ENCODE assay signal across 36 cellular contexts in the genomic region with DNA sequence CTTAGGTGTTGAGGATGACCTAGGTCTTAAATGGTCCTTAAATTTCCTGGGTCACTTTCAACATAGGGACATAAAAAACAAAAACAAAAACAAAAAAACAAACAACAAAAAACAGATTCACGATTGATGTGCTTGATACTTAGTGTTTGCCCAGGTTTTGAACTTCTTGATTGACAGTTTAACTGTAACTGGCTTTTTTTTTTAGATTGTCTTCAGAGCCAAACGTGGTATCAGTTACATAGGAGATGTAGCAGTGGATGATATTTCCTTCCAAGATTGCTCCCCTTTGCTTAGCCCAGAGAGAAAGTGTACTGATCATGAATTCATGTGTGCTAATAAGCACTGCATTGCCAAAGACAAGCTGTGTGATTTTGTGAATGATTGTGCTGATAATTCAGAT.
"Had no signal": no experiment of that assay in that cellular context is flagged by ENCODE, and none has a peak within 500 bp of the region (broad histone marks: within the 10 kb centered on the region; RNA-seq: fewer than 3 reads in every experiment).

No MANE protein-coding gene starts in this region.

- DNase-seq: Karpas-422, Kasumi-1, MG63, MM.1S, MV-4-11, NCI-H1048, NCI-H1092, NCI-H1092 treated with DMSO at 0.1 percent for 48 hours, NCI-H1105, NCI-H1105 treated with DMSO at 0.1 percent for 48 hours, NCI-H1417, NCI-H1417 treated with DMSO at 0.1 percent for 48 hours, NCI-H1436, NCI-H1436 treated with DMSO at 0.1 percent for 48 hours, NCI-H146, NCI-H1694, NCI-H1694 treated with DMSO at 0.1 percent for 48 hours, NCI-H187, NCI-H187 treated with DMSO at 0.1 percent for 48 hours, NCI-H1930, NCI-H2029, NCI-H2029 treated with DMSO at 0.1 percent for 48 hours, NCI-H2081, NCI-H2081 treated with DMSO at 0.1 percent for 48 hours, NCI-H2107, NCI-H2171, NCI-H2171 treated with DMSO at 0.1 percent for 48 hours, NCI-H2227 treated with DMSO at 0.1 percent for 48 hours, NCI-H226, NCI-H345, NCI-H446, NCI-H446 treated with DMSO at 0.1 percent for 48 hours, NCI-H510A, NCI-H510A treated with DMSO at 0.1 percent for 48 hours, NCI-H524, NCI-H524 treated with DMSO at 0.1 percent for 48 hours had no signal
